Comparison of ENCODE assay signal across 27 cellular contexts in genomic region chr12:104816845-104817503, GRCh38.
"Had no signal": no experiment of that assay in that cellular context is flagged by ENCODE, and none has a peak within 500 bp of the region (broad histone marks: within the 10 kb centered on the region; RNA-seq: fewer than 3 reads in every experiment).

No MANE protein-coding gene starts in this region.

- H3K36me3 Mint-ChIP-seq: activated naive CD4-positive, alpha-beta T cell treated with anti-CD3 and anti-CD28 coated beads, Interleukin-2, amount 50 U/mL, for 72 hours had no signal

- H3K4me3 ChIP-seq: gastrocnemius medialis, thyroid gland, upper lobe of right lung had no signal

- H3K79me2 ChIP-seq: parathyroid adenoma had no signal

- H3K4me1 Mint-ChIP-seq: activated CD4-positive, alpha-beta T cell treated with anti-CD3 and anti-CD28 coated beads for 36 hours; activated T-helper 17 cell treated with anti-CD3 and anti-CD28 coated beads, Interleukin-2, amount 50 U/mL, for 72 hours; brain; nephron progenitor cell had no signal

- H3K4me1 ChIP-seq: gastrocnemius medialis, parathyroid adenoma, thyroid gland, upper lobe of right lung had no signal

- H3K9me3 ChIP-seq: gastrocnemius medialis, thyroid gland, upper lobe of right lung had no signal

- H3K27ac Mint-ChIP-seq: activated B cell treated with CpG ODN at 0.5 μM for 24 hours; activated CD4-positive, alpha-beta T cell treated with anti-CD3 and anti-CD28 coated beads for 36 hours; activated naive CD4-positive, alpha-beta T cell treated with anti-CD3 and anti-CD28 coated beads, Interleukin-2, amount 50 U/mL, for 72 hours; activated T-cell treated with anti-CD3 and anti-CD28 coated beads, Interleukin-2, amount 50 U/mL, for 24 hours; activated T-helper 17 cell treated with anti-CD3 and anti-CD28 coated beads, Interleukin-2, amount 50 U/mL, for 72 hours; nephron progenitor cell; stimulated activated naive CD8-positive, alpha-beta T cell treated with anti-CD3 and anti-CD28 coated beads, Interleukin-15, Interleukin-2, amounts not matched to agents 100 ng/mL and 50 ng/mL, for 24 hours had no signal

- DNase-seq: activated B cell treated with CpG ODN at 0.5 μM for 24 hours; activated CD4-positive, alpha-beta T cell treated with anti-CD3 and anti-CD28 coated beads for 36 hours; activated CD4-positive, alpha-beta T cell treated with anti-CD3 and anti-CD28 coated beads, Interleukin-2, amount 50 U/mL, for 4 hours; activated CD8-positive, alpha-beta memory T cell treated with anti-CD3 and anti-CD28 coated beads for 24 hours; activated CD8-positive, alpha-beta memory T cell treated with anti-CD3 and anti-CD28 coated beads, Interleukin-2, amount 50 U/mL, for 4 hours; activated T-cell treated with anti-CD3 and anti-CD28 coated beads, Interleukin-2, amount 50 U/mL, for 24 hours; aorta; central memory CD4-positive, alpha-beta T cell; dermis blood vessel endothelial cell; effector CD8-positive, alpha-beta T cell; gastrocnemius medialis; head of caudate nucleus; left colon; mesenchymal stem cell; nephron progenitor cell; right cardiac atrium; stimulated activated CD4-positive, alpha-beta T cell treated with anti-CD3 and anti-CD28 coated beads, Interleukin-4, amount 100 ng/mL, for 24 hours; substantia nigra; T-helper 9 cell; thyroid gland; upper lobe of right lung had no signal

- H2AFZ ChIP-seq: parathyroid adenoma had no signal

- H3K27me3 ChIP-seq: gastrocnemius medialis, thyroid gland, upper lobe of right lung had no signal

- H3K36me3 ChIP-seq: gastrocnemius medialis, thyroid gland, upper lobe of right lung had no signal

- H3K4me3 Mint-ChIP-seq: activated B cell treated with CpG ODN at 0.5 μM for 24 hours; activated CD4-positive, alpha-beta T cell treated with anti-CD3 and anti-CD28 coated beads for 36 hours; activated T-cell treated with anti-CD3 and anti-CD28 coated beads, Interleukin-2, amount 50 U/mL, for 24 hours; activated T-helper 17 cell treated with anti-CD3 and anti-CD28 coated beads, Interleukin-2, amount 50 U/mL, for 72 hours; brain; nephron progenitor cell; stimulated activated naive CD8-positive, alpha-beta T cell treated with anti-CD3 and anti-CD28 coated beads, Interleukin-15, Interleukin-2, amounts not matched to agents 100 ng/mL and 50 ng/mL, for 24 hours had no signal

- H3K27me3 Mint-ChIP-seq: activated B cell treated with CpG ODN at 0.5 μM for 24 hours; activated CD4-positive, alpha-beta T cell treated with anti-CD3 and anti-CD28 coated beads for 36 hours; activated T-helper 17 cell treated with anti-CD3 and anti-CD28 coated beads, Interleukin-2, amount 50 U/mL, for 72 hours; brain; stimulated activated naive CD8-positive, alpha-beta T cell treated with anti-CD3 and anti-CD28 coated beads, Interleukin-15, Interleukin-2, amounts not matched to agents 100 ng/mL and 50 ng/mL, for 24 hours had no signal

- H3K27ac ChIP-seq: gastrocnemius medialis, parathyroid adenoma, thyroid gland, upper lobe of right lung had no signal

- ATAC-seq: activated CD4-positive, alpha-beta T cell treated with anti-CD3 and anti-CD28 coated beads for 36 hours; activated naive CD4-positive, alpha-beta T cell treated with anti-CD3 and anti-CD28 coated beads, Interleukin-2, amount 50 U/mL, for 72 hours; activated T-helper 17 cell treated with anti-CD3 and anti-CD28 coated beads, Interleukin-2, amount 50 U/mL, for 72 hours; gastrocnemius medialis; left colon; right cardiac atrium; upper lobe of right lung had no signal

- FAIRE-seq: keratinocyte had no signal

- H3K9ac ChIP-seq: parathyroid adenoma had no signal

- H3K9me3 Mint-ChIP-seq: activated B cell treated with CpG ODN at 0.5 μM for 24 hours; activated naive CD4-positive, alpha-beta T cell treated with anti-CD3 and anti-CD28 coated beads, Interleukin-2, amount 50 U/mL, for 72 hours; activated T-cell treated with anti-CD3 and anti-CD28 coated beads, Interleukin-2, amount 50 U/mL, for 24 hours; activated T-helper 17 cell treated with anti-CD3 and anti-CD28 coated beads, Interleukin-2, amount 50 U/mL, for 72 hours; stimulated activated naive CD8-positive, alpha-beta T cell treated with anti-CD3 and anti-CD28 coated beads, Interleukin-15, Interleukin-2, amounts not matched to agents 100 ng/mL and 50 ng/mL, for 24 hours had no signal
